In genomic region chr15:48300038-48300437, GRCh38 we compare ENCODE assay signal across 18 cellular contexts. TPM values are rescaled to one million over a fixed set of nuclear protein-coding genes. Genes with fewer than 3 reads are reported as not detected.
DNase-seq lines count a peak whose midpoint lies in the region; FAIRE-seq and TF ChIP-seq lines count a peak whose summit lies in the region.
"Had no signal": no experiment of that assay in that cellular context is flagged by ENCODE, and none has a peak within 500 bp of the region (broad histone marks: within the 10 kb centered on the region; RNA-seq: fewer than 3 reads in every experiment).

No MANE protein-coding gene starts in this region.

- H2AK5ac ChIP-seq in H1 (ENCODE audit: low read depth, low read length), result no peak overlapping the region
- no peak overlapping the region for H2AK5ac ChIP-seq in mesenchymal stem cell (ENCODE audit: low read length, severe bottlenecking)

- H3K23ac ChIP-seq in H1 (ENCODE audit: insufficient read length) (no peak overlapping the region), mesenchymal stem cell (ENCODE audit: low read length in 2 of 2) (no peak overlapping the region)

- H2BK15ac ChIP-seq in H1 (ENCODE audit: low read length) (no peak overlapping the region), mesenchymal stem cell (ENCODE audit: low read depth, poor library complexity, severe bottlenecking) (no peak overlapping the region)

- H3K79me2 ChIP-seq in H1 (ENCODE audit: control insufficient read depth in 1 of 2, insufficient read depth in 2 of 2, low read length in 2 of 2), result no peaks in the 10 kb centered on the region

- no peak for TF ChIP-seq POLR2A in H1 (IDR thresholded peaks at IDR 0.05; ENCODE audit: control extremely low read depth in 1 of 2, low read depth in 2 of 2, low read length in 2 of 2)

- peak in 1 of 2 experiments; percentile 17; a peak in 1 of 4 replicates for TF ChIP-seq RAD21 in H1 (IDR thresholded peaks at IDR 0.05 in 1 of 2, conservative IDR thresholded peaks at IDR 0.05 in 1 of 2; ENCODE audit: low read depth in 2 of 2, low read length in 2 of 2)

- no peak overlapping the region for H2BK12ac ChIP-seq in H1 (ENCODE audit: low read depth, low read length)
- no peak overlapping the region for H2BK12ac ChIP-seq in mesenchymal stem cell (ENCODE audit: low read length in 2 of 2)

- H3K27ac ChIP-seq in HUES48 (ENCODE audit: low read depth, low read length) (peak overlapping the region; percentile 84), H1 (ENCODE audit: low read depth, low read length) (no peak overlapping the region; the same call in 1 of the 2 replicates), mesenchymal stem cell (ENCODE audit: low read length, poor library complexity, severe bottlenecking) (no peak overlapping the region), right atrium auricular region (no peak overlapping the region)
- H3K27ac ChIP-seq: BLaER1 had no signal

- H3K27me3 ChIP-seq in HUES48 (ENCODE audit: control insufficient read depth, insufficient read depth, low read length) (no peaks in the 10 kb centered on the region), H1 (replicated peaks in 1 of 4; ENCODE audit: control insufficient read depth in 3 of 4, extremely low read depth in 1 of 4, insufficient read depth in 3 of 4, low read length in 3 of 4) (no peaks in the 10 kb centered on the region), mesenchymal stem cell (ENCODE audit: control insufficient read depth in 1 of 2, insufficient read depth in 1 of 2, low read length in 2 of 2) (no peaks in the 10 kb centered on the region), right atrium auricular region (no peaks in the 10 kb centered on the region)
- H3K27me3 ChIP-seq: BLaER1 had no signal

- H3K27ac Mint-ChIP-seq in endothelial cell (ENCODE audit: unreplicated experiment), result no peak overlapping the region
- H3K27ac Mint-ChIP-seq: CD8-positive, alpha-beta T cell; HFFc6 had no signal

- H4K8ac ChIP-seq in H1 (ENCODE audit: extremely low read depth, insufficient read depth, low read length) (no peak overlapping the region; the same call in 1 of the 2 replicates), mesenchymal stem cell (ENCODE audit: low read length) (no peak overlapping the region)

- H2AFZ ChIP-seq in H1 (ENCODE audit: low read length) (no peak overlapping the region), mesenchymal stem cell (ENCODE audit: low read depth, low read length) (no peak overlapping the region)

- WGBS in H1 (ENCODE audit: extremely low coverage in 1 of 2, insufficient coverage in 1 of 2, insufficient read length in 1 of 2, insufficient replicate concordance in 2 of 2, low coverage in 1 of 2, low lambda C conversion rate in 2 of 2, missing lambda C conversion rate in 1 of 2), 2 experiments, result 31% methylated on average over 5 of the region's 5 CpGs; no CpG with 5 or more reads in 1 of the 2 experiments
- WGBS in mesenchymal stem cell, result 80% methylated on average over 5 of the region's 5 CpGs

- no peaks in the 10 kb centered on the region for H3K23me2 ChIP-seq in H1 (ENCODE audit: low read depth, low read length)

- no peak overlapping the region for H3K9ac ChIP-seq in HUES48 (ENCODE audit: low read depth, low read length)
- no peak overlapping the region for H3K9ac ChIP-seq in H1 (replicated peaks in 1 of 4; ENCODE audit: extremely low read depth in 1 of 4, low read depth in 3 of 4, low read length in 3 of 4)
- H3K9ac ChIP-seq in mesenchymal stem cell (ENCODE audit: low read length), result no peak overlapping the region
- H3K9ac ChIP-seq: BLaER1 had no signal

- no peak for TF ChIP-seq EP300 in H1 (IDR thresholded peaks at IDR 0.05; ENCODE audit: borderline replicate concordance in 1 of 2, low read depth in 2 of 2, low read length in 2 of 2)

- H3K4me3 ChIP-seq in HUES48 (ENCODE audit: low read depth, low read length), result peak overlapping the region; percentile 45
- peak overlapping the region in 1 of 4 experiments; percentile 40; a peak in 1 of 8 replicates for H3K4me3 ChIP-seq in H1 (ENCODE audit: extremely low read depth in 1 of 4, insufficient read depth in 2 of 4, low read depth in 3 of 4, low read length in 4 of 4)
- H3K4me3 ChIP-seq in mesenchymal stem cell (ENCODE audit: insufficient read depth in 1 of 2, low read depth in 1 of 2, low read length in 2 of 2), result no peak overlapping the region
- no peak overlapping the region for H3K4me3 ChIP-seq in right atrium auricular region
- H3K4me3 ChIP-seq: BLaER1, GM12878, K562 had no signal

- no peak overlapping the region for H3K4me3 Mint-ChIP-seq in endothelial cell (ENCODE audit: unreplicated experiment)
- H3K4me3 Mint-ChIP-seq: CD8-positive, alpha-beta T cell; HFFc6 had no signal

- CTCF ChIA-PET in H1 (lab: Charles Lee; ENCODE audit: partially characterized antibody), result interaction anchor here (1.0 to 6.6 kb wide), 4 partner anchors 14 to 52 kb away, joined by 3 to 41 read pairs (median 12); no protein-coding TSS in a partner anchor

- peak; percentile 35 for DNase-seq in ELF-1 (ENCODE audit: low read depth, low spot score)
- no peak for DNase-seq in H1 (ENCODE audit: low read depth in 1 of 2, low spot score in 2 of 2)
- DNase-seq in mesenchymal stem cell, result no peak
- no peak for DNase-seq in endothelial cell (ENCODE audit: low spot score)
- DNase-seq in dermis blood vessel endothelial cell, result no peak
- no peak for DNase-seq in right atrium auricular region (ENCODE audit: low spot score)
- no peak for DNase-seq in GM20000 (ENCODE audit: low spot score)
- DNase-seq: 8988T; Calu3; CD8-positive, alpha-beta T cell; DMS79 treated with DMSO at 0.1 percent for 48 hours; HFFc6; IMR-90 had no signal

- H3K4me2 ChIP-seq in H1 (ENCODE audit: insufficient read depth in 1 of 2, low read depth in 2 of 2, low read length in 2 of 2), result peak overlapping the region; percentile 29 to 40; a peak in 3 of 4 replicates
- H3K4me2 ChIP-seq in mesenchymal stem cell (ENCODE audit: low read length, poor library complexity, severe bottlenecking), result no peak overlapping the region
- H3K4me2 ChIP-seq: BLaER1 had no signal

- no peaks in the 10 kb centered on the region for H3K36me3 ChIP-seq in HUES48 (ENCODE audit: control insufficient read depth, insufficient read depth, low read length)
- no peaks in the 10 kb centered on the region for H3K36me3 ChIP-seq in H1 (ENCODE audit: control insufficient read depth in 2 of 4, insufficient read depth in 4 of 4, low read length in 3 of 4)
- H3K36me3 ChIP-seq in mesenchymal stem cell (ENCODE audit: control insufficient read depth in 1 of 2, insufficient read depth in 2 of 2, low read depth in 1 of 2, low read length in 2 of 2), result no peaks in the 10 kb centered on the region
- no peaks in the 10 kb centered on the region for H3K36me3 ChIP-seq in right atrium auricular region
- H3K36me3 ChIP-seq: BLaER1 had no signal

- FAIRE-seq in H1 (lab: Jason Lieb, UNC), result no peak
- FAIRE-seq: GM12878, H54, K562 had no signal

- H4K91ac ChIP-seq in H1 (replicated peaks; ENCODE audit: insufficient read length, low read length) (no peak overlapping the region), mesenchymal stem cell (ENCODE audit: low read length) (peak overlapping the region; percentile 12)

- H4K5ac ChIP-seq in H1 (ENCODE audit: insufficient read length, low read depth, low read length), result peak overlapping the region; percentile 45

- H3K36me3 Mint-ChIP-seq in endothelial cell (ENCODE audit: low read depth, unreplicated experiment), result no peaks in the 10 kb centered on the region
- H3K36me3 Mint-ChIP-seq: CD8-positive, alpha-beta T cell had no signal

- POLR2A ChIA-PET in H1 (lab: Charles Lee; ENCODE audit: partially characterized antibody), result interaction anchor here (1.0 to 2.6 kb wide), 5 partner anchors 8 to 33 kb away, joined by 3 to 9 read pairs (median 3); no protein-coding TSS in a partner anchor

- H3K4me1 ChIP-seq in HUES48 (ENCODE audit: control insufficient read depth, insufficient read depth, low read length) (peaks cover 69% of the 10 kb centered on the region), H1 (replicated peaks in 1 of 4; ENCODE audit: control insufficient read depth in 3 of 4, insufficient read depth in 4 of 4, low read length in 3 of 4) (peaks cover 10 to 27% (median 23%) of the 10 kb centered on the region in 4 experiments; a peak in 6 of 7 replicates), mesenchymal stem cell (ENCODE audit: control insufficient read depth, insufficient read depth, low read depth, low read length) (no peaks in the 10 kb centered on the region), right atrium auricular region (no peaks in the 10 kb centered on the region)
- H3K4me1 ChIP-seq: BLaER1 had no signal

- H3K9me3 Mint-ChIP-seq in endothelial cell (ENCODE audit: unreplicated experiment), result no peaks in the 10 kb centered on the region
- H3K9me3 Mint-ChIP-seq: CD8-positive, alpha-beta T cell; HFFc6 had no signal

- peak overlapping the region; percentile 30; the same call in 1 of the 2 replicates for H2BK5ac ChIP-seq in H1 (ENCODE audit: low read depth, low read length)
- no peak overlapping the region for H2BK5ac ChIP-seq in mesenchymal stem cell (ENCODE audit: low read depth, low read length, poor library complexity, severe bottlenecking)

- H3K18ac ChIP-seq in H1 (ENCODE audit: extremely low read depth, low read length) (no peak overlapping the region; the same call in 1 of the 2 replicates), mesenchymal stem cell (ENCODE audit: low read depth in 1 of 2, low read length in 2 of 2) (no peak overlapping the region)

- H2BK20ac ChIP-seq in H1 (ENCODE audit: low read length), result no peak overlapping the region

- H3K4me1 Mint-ChIP-seq in endothelial cell (ENCODE audit: unreplicated experiment), result no peaks in the 10 kb centered on the region

- no peaks in the 10 kb centered on the region for H4K20me1 ChIP-seq in H1 (replicated peaks in 1 of 2; ENCODE audit: control insufficient read depth in 1 of 2, insufficient read depth in 2 of 2, low read length in 2 of 2)
- H4K20me1 ChIP-seq: BLaER1 had no signal

- no peak overlapping the region for H3K56ac ChIP-seq in H1 (replicated peaks; ENCODE audit: insufficient read length, low read depth, low read length)

- no peaks in the 10 kb centered on the region for H3K79me1 ChIP-seq in H1 (ENCODE audit: low read depth, low read length)
- H3K79me1 ChIP-seq in mesenchymal stem cell (replicated peaks; ENCODE audit: low read length, poor library complexity, severe bottlenecking), result no peaks in the 10 kb centered on the region

- peak overlapping the region; percentile 98 for H2BK120ac ChIP-seq in H1 (replicated peaks; ENCODE audit: low read depth, low read length)
- no peak overlapping the region for H2BK120ac ChIP-seq in mesenchymal stem cell (ENCODE audit: low read depth, low read length)

- H3K9me3 ChIP-seq in HUES48 (ENCODE audit: control insufficient read depth, insufficient read depth, low read length) (no peaks in the 10 kb centered on the region), H1 (ENCODE audit: insufficient read depth in 2 of 2, low read depth in 1 of 2, low read length in 1 of 2) (no peaks in the 10 kb centered on the region), mesenchymal stem cell (ENCODE audit: control insufficient read depth, low read length) (no peaks in the 10 kb centered on the region), right atrium auricular region (no peaks in the 10 kb centered on the region)
- H3K9me3 ChIP-seq: BLaER1 had no signal

- H3K14ac ChIP-seq in H1 (ENCODE audit: insufficient read length) (no peak overlapping the region), mesenchymal stem cell (ENCODE audit: low read length in 2 of 2) (no peak overlapping the region)

- H3K27me3 Mint-ChIP-seq in endothelial cell (ENCODE audit: unreplicated experiment), result no peaks in the 10 kb centered on the region

- peak in 2 of 3 experiments; percentile 15 to 38; a peak in 2 of 4 replicates for TF ChIP-seq CTCF in H1 (IDR thresholded peaks at IDR 0.05; ENCODE audit: control extremely low read depth in 1 of 3, insufficient read depth in 1 of 3, low read depth in 1 of 3, low read length in 3 of 3)
- TF ChIP-seq CTCF in endothelial cell (IDR thresholded peaks at IDR 0.05; ENCODE audit: unreplicated experiment), result no peak
- TF ChIP-seq CTCF in right atrium auricular region (IDR thresholded peaks at IDR 0.05), result no peak
- TF ChIP-seq CTCF in GM20000 (IDR thresholded peaks at IDR 0.05; ENCODE audit: extremely low read depth, missing control alignments), result no peak

- H3K4ac ChIP-seq in H1 (replicated peaks; ENCODE audit: insufficient read length, low read depth, low read length) (no peak overlapping the region), mesenchymal stem cell (ENCODE audit: low read depth in 1 of 2, low read length in 2 of 2) (no peak overlapping the region)

RNA-seq across cellular contexts. Expression of gene DUT, which starts 31.2 kb away (rescaled TPM):
- total RNA-seq in H1 (2021; fragmentation: NEBNext Ultra II Directional; extraction: Animal tissue kit (Norgen Biotek cat#: 25700)), result 246 and 259 TPM in 2 replicates
- 71.4 and 71.5 TPM in 2 replicates for polyA plus RNA-seq in H1 (2011; rRNA removed)
- 89.6 TPM for polyA plus RNA-seq in H1 (2011; cell fraction: cytosol; rRNA removed)
- 89.8 TPM for polyA plus RNA-seq in H1 (2011; cell fraction: nucleus; rRNA removed)
- 156 to 208 TPM (median 166 TPM) in 4 replicates for polyA plus RNA-seq in H1 (2012, experiment 1 of 2)
- polyA plus RNA-seq in H1 (2012, experiment 2 of 2), result 110 TPM
- polyA plus RNA-seq in H1 (2013, experiment 1 of 2), result 256 TPM
- polyA plus RNA-seq in H1 (2013, experiment 2 of 2), result 255 TPM
- polyA minus RNA-seq in H1 (2011; rRNA and poly(A)+ RNA removed), result 7.7 and 11.8 TPM in 2 replicates
- polyA minus RNA-seq in H1 (2011; cell fraction: cytosol; rRNA and poly(A)+ RNA removed), result 51.4 TPM
- 26.7 TPM for polyA minus RNA-seq in H1 (2011; cell fraction: nucleus; rRNA and poly(A)+ RNA removed)
- 62.3 TPM for polyA plus RNA-seq in mesenchymal stem cell (2013, experiment 1 of 2)
- 64.5 TPM for polyA plus RNA-seq in mesenchymal stem cell (2013, experiment 2 of 2)
- 71.5 TPM for total RNA-seq in endothelial cell (ENCODE audit: unreplicated experiment)
- total RNA-seq in dermis blood vessel endothelial cell, result 49.8 and 58.4 TPM in 2 replicates
- 100 to 1,000 TPM in 1 of 2 donors, 10 to 100 TPM in 1; 64.5 to 109 TPM for total RNA-seq in right atrium auricular region

Comparison
In these comparisons a context has a peak if more than half of its experiments do, and no peak if none do; other contexts are left out.
1. CTCF ChIP-seq: peak in H1 (2 of 3); none in endothelial cell (single experiment), right atrium auricular region (0 of 2) and GM20000 (single experiment).